Comparison of ENCODE assay signal across 15 cellular contexts in the genomic region with DNA sequence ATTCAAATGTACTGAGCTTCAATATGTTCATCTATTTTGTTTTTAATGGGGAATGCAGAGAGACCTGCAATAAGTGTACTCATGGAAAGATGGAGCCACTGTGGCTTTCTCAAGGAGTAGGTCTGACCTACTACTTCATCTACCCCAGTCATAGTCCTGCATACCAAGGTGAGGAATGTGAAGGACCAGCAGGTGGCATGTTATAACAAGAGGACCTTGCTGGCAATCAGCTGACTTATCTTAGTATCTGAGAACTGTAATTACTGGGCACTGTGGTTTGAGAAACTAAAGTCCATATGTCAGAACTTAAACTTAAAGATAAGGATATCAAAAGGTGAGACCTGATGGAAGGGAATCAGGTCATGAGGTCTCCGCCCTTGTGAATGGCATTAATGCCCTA.
DNase-seq lines count a peak whose midpoint lies in the region; ATAC-seq, FAIRE-seq and TF ChIP-seq lines count a peak whose summit lies in the region.
"Had no signal": no experiment of that assay in that cellular context is flagged by ENCODE, and none has a peak within 500 bp of the region (broad histone marks: within the 10 kb centered on the region; RNA-seq: fewer than 3 reads in every experiment).

No MANE protein-coding gene starts in this region.

- no peaks in the 10 kb centered on the region for H3K9me3 Mint-ChIP-seq in memory B cell
- H3K9me3 Mint-ChIP-seq in nephron progenitor cell = no peaks in the 10 kb centered on the region
- H3K9me3 Mint-ChIP-seq: IgD-negative memory B cell had no signal

- FAIRE-seq in bronchial epithelial cell (lab: Jason Lieb, UNC) = no peak
- FAIRE-seq in GM12891 (lab: Jason Lieb, UNC) = no peak

- no TSS peak for BruUV-seq in A673 (replicated peaks; lab: Mats Ljungman, UMichigan)

- H3K4me1 ChIP-seq in A673 (ENCODE audit: insufficient read depth, low read length, poor library complexity, severe bottlenecking) = no peaks in the 10 kb centered on the region
- H3K4me1 ChIP-seq: BLaER1 treated with 17β-estradiol and CSF1 and Interleukin-3, amounts not matched to agents 10 nM and 100 nM had no signal

- H3K27me3 ChIP-seq in bronchial epithelial cell (ENCODE audit: control insufficient read depth, insufficient read depth, low read length) (no peaks in the 10 kb centered on the region), A673 (replicated peaks; ENCODE audit: insufficient read depth, low read depth, low read length, poor library complexity) (no peaks in the 10 kb centered on the region)
- H3K27me3 ChIP-seq: BLaER1 treated with 17β-estradiol and CSF1 and Interleukin-3, amounts not matched to agents 10 nM and 100 nM had no signal

- peak; percentile 78 for ATAC-seq in memory B cell (ENCODE audit: low read depth)
- ATAC-seq in HG02798 (IDR thresholded peaks at IDR 0.05; ENCODE audit: poor library complexity, unreplicated experiment) = no peak
- ATAC-seq: T-cell had no signal

- no peaks in the 10 kb centered on the region for H3K4me1 Mint-ChIP-seq in memory B cell
- no peaks in the 10 kb centered on the region for H3K4me1 Mint-ChIP-seq in nephron progenitor cell
- H3K4me1 Mint-ChIP-seq: T-cell had no signal

- H3K27ac ChIP-seq in A673 (ENCODE audit: low read depth, low read length, poor library complexity, severe bottlenecking) = no peak overlapping the region
- H3K27ac ChIP-seq: BLaER1 treated with 17β-estradiol and CSF1 and Interleukin-3, amounts not matched to agents 10 nM and 100 nM had no signal

- H3K27ac Mint-ChIP-seq in memory B cell = no peak overlapping the region
- no peak overlapping the region for H3K27ac Mint-ChIP-seq in nephron progenitor cell
- H3K27ac Mint-ChIP-seq: IgD-negative memory B cell, T-cell had no signal

- no peaks in the 10 kb centered on the region for H3K9me3 ChIP-seq in A673 (ENCODE audit: low read depth, low read length, poor library complexity, severe bottlenecking)
- H3K9me3 ChIP-seq: BLaER1 treated with 17β-estradiol and CSF1 and Interleukin-3, amounts not matched to agents 10 nM and 100 nM had no signal

- TF ChIP-seq CTCF in GM12873 (IDR thresholded peaks at IDR 0.05; ENCODE audit: insufficient read depth, low read depth, low read length, missing control alignments) (peak; percentile 11), bronchial epithelial cell (IDR thresholded peaks at IDR 0.05; ENCODE audit: insufficient read depth, low read length, severe bottlenecking) (peak; percentile 36), A673 (conservative IDR thresholded peaks at IDR 0.05; ENCODE audit: low read depth, low read length) (no peak), nephron progenitor cell (IDR thresholded peaks at IDR 0.05) (no peak)

- no peaks in the 10 kb centered on the region for H3K36me3 ChIP-seq in bronchial epithelial cell (ENCODE audit: control insufficient read depth, insufficient read depth, low read length)
- no peaks in the 10 kb centered on the region for H3K36me3 ChIP-seq in A673 (ENCODE audit: insufficient read depth, low read length, poor library complexity, severe bottlenecking)
- H3K36me3 ChIP-seq: BLaER1 treated with 17β-estradiol and CSF1 and Interleukin-3, amounts not matched to agents 10 nM and 100 nM had no signal

- CTCF ChIA-PET in A673 (lab: Charles Lee) = no interaction called here

- H3K36me3 Mint-ChIP-seq in memory B cell = no peaks in the 10 kb centered on the region
- H3K36me3 Mint-ChIP-seq in nephron progenitor cell (ENCODE audit: low read depth) = no peaks in the 10 kb centered on the region
- H3K36me3 Mint-ChIP-seq: IgD-negative memory B cell, T-cell had no signal

- POLR2A ChIA-PET in A673 (lab: Charles Lee; ENCODE audit: low non-redundant PET) = no interaction called here

- DNase-seq in LoVo (ENCODE audit: low spot score) = peak; percentile 8
- DNase-seq in bronchial epithelial cell (ENCODE audit: low read depth) = peak; percentile 82
- DNase-seq in memory B cell (ENCODE audit: low spot score in 2 of 2) = peak in 1 of 2 donors; percentile 25
- no peak for DNase-seq in A673 (ENCODE audit: low spot score)
- no peak for DNase-seq in nephron progenitor cell
- no peak for DNase-seq in GM12891 (ENCODE audit: insufficient read length, low spot score)
- DNase-seq: activated gamma-delta T cell treated with Interleukin-2 at 50 U/mL for 16 hours, NCI-H187 treated with DMSO at 0.1 percent for 48 hours, nucleus accumbens, T-cell had no signal

- H3K4me3 ChIP-seq in bronchial epithelial cell (ENCODE audit: low read depth, low read length) (no peak overlapping the region), A673 (ENCODE audit: low read depth, low read length, poor library complexity, severe bottlenecking) (no peak overlapping the region)
- H3K4me3 ChIP-seq: BLaER1 treated with 17β-estradiol and CSF1 and Interleukin-3, amounts not matched to agents 10 nM and 100 nM; lung had no signal

- peaks cover 3% of the 10 kb centered on the region for H3K27me3 Mint-ChIP-seq in memory B cell
- no peaks in the 10 kb centered on the region for H3K27me3 Mint-ChIP-seq in nephron progenitor cell (ENCODE audit: low read depth, poor library complexity)
- H3K27me3 Mint-ChIP-seq: T-cell had no signal

- no peak for TF ChIP-seq POLR2A in GM12891 (IDR thresholded peaks at IDR 0.05; ENCODE audit: low read depth, low read length)

- intact Hi-C loops in A673 (cut with micrococcal nuclease; ENCODE audit: unreplicated experiment) = no loop called here

- H3K4me3 Mint-ChIP-seq in memory B cell (no peak overlapping the region), nephron progenitor cell (no peak overlapping the region)
- H3K4me3 Mint-ChIP-seq: IgD-negative memory B cell, T-cell had no signal

TF ChIP-seq in GM12891, 5 proteins besides CTCF, POLR2A, EP300 and RAD21:
- TF ChIP-seq POU2F2 (IDR thresholded peaks at IDR 0.05; ENCODE audit: low read depth, low read length) (no peak), POLR2AphosphoS5 (IDR thresholded peaks at IDR 0.05; ENCODE audit: low read depth, low read length) (no peak), PAX5 (IDR thresholded peaks at IDR 0.05; ENCODE audit: insufficient read depth, low read length, severe bottlenecking) (no peak), TAF1 (IDR thresholded peaks at IDR 0.05; ENCODE audit: low read depth, low read length) (no peak), SPI1 (IDR thresholded peaks at IDR 0.05; ENCODE audit: low read depth, low read length) (no peak)

Comparison
In these comparisons a context has a peak if more than half of its experiments do, and no peak if none do; other contexts are left out.
1. CTCF ChIP-seq: peak in GM12873 (single experiment) and bronchial epithelial cell (single experiment); none in A673 (single experiment) and nephron progenitor cell (single experiment).
2. DNase-seq: peak in LoVo (single experiment) and bronchial epithelial cell (single experiment); none in A673 (single experiment), nephron progenitor cell (single experiment) and GM12891 (single experiment).